Comparison of ENCODE assay signal across 8 cellular contexts in genomic region chr15:31338318-31338878, GRCh38. TPM values are rescaled to one million over a fixed set of nuclear protein-coding genes. Genes with fewer than 3 reads are reported as not detected.
A peak's percentile ranks its signal among the peaks of the same experiment; 100 is the strongest.
DNase-seq lines count a peak whose midpoint lies in the region; ATAC-seq, FAIRE-seq and TF ChIP-seq lines count a peak whose summit lies in the region.

No MANE protein-coding gene starts in this region.

- FAIRE-seq in RCC 7860 (lab: Jason Lieb, UNC) = no peak

- DNase-seq in Right ventricle myocardium superior (peak; percentile 73), RCC 7860 (ENCODE audit: low spot score) (no peak), NCI-H1417 treated with DMSO at 0.1 percent for 48 hours (lab: John Stamatoyannopoulos, UW) (no peak), midbrain (lab: John Stamatoyannopoulos, UW) (no peak)
- no peak for DNase-seq in stimulated activated naive CD8-positive, alpha-beta T cell treated with anti-CD3 and anti-CD28 coated beads, Interleukin-15, Interleukin-2, amounts not matched to agents 100 U/mL and 50 U/mL, for 24 hours

- peak; percentile 52 for ATAC-seq in GM18907 (IDR thresholded peaks at IDR 0.05; ENCODE audit: unreplicated experiment)
- ATAC-seq in HG02763 (IDR thresholded peaks at IDR 0.05; ENCODE audit: unreplicated experiment) = peak; percentile 45
- ATAC-seq in SK-N-SH treated with all-trans-retinoic acid at 6 μM for 48 hours = peak; percentile 39
- ATAC-seq in Right ventricle myocardium superior (ENCODE audit: poor library complexity) = peak; percentile 32
- peak; percentile 1 for ATAC-seq in stimulated activated naive CD8-positive, alpha-beta T cell treated with anti-CD3 and anti-CD28 coated beads, Interleukin-15, Interleukin-2, amounts not matched to agents 100 U/mL and 50 U/mL, for 24 hours

- intact Hi-C loops in Right ventricle myocardium superior (cut with DNase I) = no loop called here

TF ChIP-seq in SK-N-SH treated with all-trans-retinoic acid at 6 μM for 48 hours, 23 proteins besides CTCF, POLR2A, EP300 and RAD21:
- TF ChIP-seq PPARA (CRISPR knock-in tag; IDR thresholded peaks at IDR 0.05; ENCODE audit: borderline replicate concordance) (no peak), ISL1 (CRISPR knock-in tag; IDR thresholded peaks at IDR 0.05) (no peak), ARNTL (CRISPR knock-in tag; IDR thresholded peaks at IDR 0.05; ENCODE audit: borderline replicate concordance, low read depth) (no peak), CREB5 (CRISPR knock-in tag; IDR thresholded peaks at IDR 0.05; ENCODE audit: low read depth) (no peak), CSRNP3 (CRISPR knock-in tag; IDR thresholded peaks at IDR 0.05) (no peak), GLIS3 (CRISPR knock-in tag; IDR thresholded peaks at IDR 0.05) (no peak), ZNF8 (CRISPR knock-in tag; IDR thresholded peaks at IDR 0.05) (no peak), POU6F1 (CRISPR knock-in tag; IDR thresholded peaks at IDR 0.05; ENCODE audit: borderline replicate concordance, low read depth) (no peak), PATZ1 (CRISPR knock-in tag; IDR thresholded peaks at IDR 0.05; ENCODE audit: borderline replicate concordance) (no peak), RARB (CRISPR knock-in tag; IDR thresholded peaks at IDR 0.05) (no peak), ZNF565 (CRISPR knock-in tag; conservative IDR thresholded peaks at IDR 0.05; ENCODE audit: low read depth) (no peak), TCF4 (CRISPR knock-in tag; IDR thresholded peaks at IDR 0.05; ENCODE audit: borderline replicate concordance) (no peak), TOX (CRISPR knock-in tag; IDR thresholded peaks at IDR 0.05; ENCODE audit: borderline replicate concordance) (no peak), ZC3H10 (CRISPR knock-in tag; IDR thresholded peaks at IDR 0.05) (no peak), ZFP30 (CRISPR knock-in tag; IDR thresholded peaks at IDR 0.05) (no peak), SNAI2 (CRISPR knock-in tag; IDR thresholded peaks at IDR 0.05) (no peak)

RNA-seq across cellular contexts. Expression of gene KLF13, which starts 11.8 kb away (rescaled TPM):
- total RNA-seq in Right ventricle myocardium superior = 65.7 TPM

Comparison
In these comparisons a context has a peak if more than half of its experiments do, and no peak if none do; other contexts are left out.
1. ATAC-seq: peak in every context shown above with its lines; median percentile 52 in GM18907; 45 in HG02763; 39 in SK-N-SH treated with all-trans-retinoic acid at 6 μM for 48 hours; 32 in Right ventricle myocardium superior; 1 in stimulated activated naive CD8-positive, alpha-beta T cell treated with anti-CD3 and anti-CD28 coated beads, Interleukin-15, Interleukin-2, amounts not matched to agents 100 U/mL and 50 U/mL, for 24 hours.